1 cellular context compared by ENCODE assay signal in genomic region chr9:120711841-120712538, GRCh38.
TF ChIP-seq lines count a peak whose summit lies in the region.

No MANE protein-coding gene starts in this region.

TF ChIP-seq in HepG2, 621 proteins besides CTCF, POLR2A, EP300 and RAD21 (continued from another document):
- TF ChIP-seq ZNF280D (CRISPR knock-in tag; IDR thresholded peaks at IDR 0.05) (peak; percentile 24; the same call in 1 of the 2 replicates), NCOA2 (CRISPR knock-in tag; IDR thresholded peaks at IDR 0.05) (0 out of 2 replicates have a peak, but pooled peaks have one; percentile 10), HES4 (CRISPR knock-in tag; IDR thresholded peaks at IDR 0.05; ENCODE audit: borderline replicate concordance) (no peak), ZBTB1 (CRISPR knock-in tag; IDR thresholded peaks at IDR 0.05; ENCODE audit: borderline replicate concordance) (no peak), ZNF501 (CRISPR knock-in tag; IDR thresholded peaks at IDR 0.05) (no peak), ZMYM3 (CRISPR knock-in tag; IDR thresholded peaks at IDR 0.05) (peak; percentile 59; the same call in 1 of the 2 replicates), KDM2A (CRISPR knock-in tag; IDR thresholded peaks at IDR 0.05; ENCODE audit: borderline replicate concordance, low read depth) (no peak), KLF12 (CRISPR knock-in tag; IDR thresholded peaks at IDR 0.05; ENCODE audit: borderline replicate concordance) (no peak), ZNF773 (CRISPR knock-in tag; IDR thresholded peaks at IDR 0.05; ENCODE audit: borderline replicate concordance) (no peak), ZNF121 (CRISPR knock-in tag; IDR thresholded peaks at IDR 0.05) (peak; percentile 96), ZGPAT (CRISPR knock-in tag; IDR thresholded peaks at IDR 0.05) (0 out of 2 replicates have a peak, but pooled peaks have one; percentile 22), PRDM15 (CRISPR knock-in tag; IDR thresholded peaks at IDR 0.05) (no peak), ZNF614 (CRISPR knock-in tag; IDR thresholded peaks at IDR 0.05; ENCODE audit: borderline replicate concordance) (no peak), ZNF503 (CRISPR knock-in tag; IDR thresholded peaks at IDR 0.05) (no peak), PHF21A (CRISPR knock-in tag; IDR thresholded peaks at IDR 0.05) (peak; percentile 26; the same call in 1 of the 2 replicates), FOXP4 (CRISPR knock-in tag; IDR thresholded peaks at IDR 0.05) (no peak), ZNF652 (CRISPR knock-in tag; IDR thresholded peaks at IDR 0.05; ENCODE audit: borderline replicate concordance, low read depth) (0 out of 2 replicates have a peak, but pooled peaks have one; percentile 9)
- TF ChIP-seq, protein P1, sequence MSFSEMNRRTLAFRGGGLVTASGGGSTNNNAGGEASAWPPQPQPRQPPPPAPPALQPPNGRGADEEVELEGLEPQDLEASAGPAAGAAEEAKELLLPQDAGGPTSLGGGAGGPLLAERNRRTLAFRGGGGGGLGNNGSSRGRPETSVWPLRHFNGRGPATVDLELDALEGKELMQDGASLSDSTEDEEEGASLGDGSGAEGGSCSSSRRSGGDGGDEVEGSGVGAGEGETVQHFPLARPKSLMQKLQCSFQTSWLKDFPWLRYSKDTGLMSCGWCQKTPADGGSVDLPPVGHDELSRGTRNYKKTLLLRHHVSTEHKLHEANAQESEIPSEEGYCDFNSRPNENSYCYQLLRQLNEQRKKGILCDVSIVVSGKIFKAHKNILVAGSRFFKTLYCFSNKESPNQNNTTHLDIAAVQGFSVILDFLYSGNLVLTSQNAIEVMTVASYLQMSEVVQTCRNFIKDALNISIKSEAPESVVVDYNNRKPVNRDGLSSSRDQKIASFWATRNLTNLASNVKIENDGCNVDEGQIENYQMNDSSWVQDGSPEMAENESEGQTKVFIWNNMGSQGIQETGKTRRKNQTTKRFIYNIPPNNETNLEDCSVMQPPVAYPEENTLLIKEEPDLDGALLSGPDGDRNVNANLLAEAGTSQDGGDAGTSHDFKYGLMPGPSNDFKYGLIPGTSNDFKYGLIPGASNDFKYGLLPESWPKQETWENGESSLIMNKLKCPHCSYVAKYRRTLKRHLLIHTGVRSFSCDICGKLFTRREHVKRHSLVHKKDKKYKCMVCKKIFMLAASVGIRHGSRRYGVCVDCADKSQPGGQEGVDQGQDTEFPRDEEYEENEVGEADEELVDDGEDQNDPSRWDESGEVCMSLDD (CRISPR knock-in tag; IDR thresholded peaks at IDR 0.05; ENCODE audit: borderline replicate concordance) = 0 out of 2 replicates have a peak, but pooled peaks have one; percentile 30
